25 cellular contexts compared by ENCODE assay signal in the genomic region with DNA sequence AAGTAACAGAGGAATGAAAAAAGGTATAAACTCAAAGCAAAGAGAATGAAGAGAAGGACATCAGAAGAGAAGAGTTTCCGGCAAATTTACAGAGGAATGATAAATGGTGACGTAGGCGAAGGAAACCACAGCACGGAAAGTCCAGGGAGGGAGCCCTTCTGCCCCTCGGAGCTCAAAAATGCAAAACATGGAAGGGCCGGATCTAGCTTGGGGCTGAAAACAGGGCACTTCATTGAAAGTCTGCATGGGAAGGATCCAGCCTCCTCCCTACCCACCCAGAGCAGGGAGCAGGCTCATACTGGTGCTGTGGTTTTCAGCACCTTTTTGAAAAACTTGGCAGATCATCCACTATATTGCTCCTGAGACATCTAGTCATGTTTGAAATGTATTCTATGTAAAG. TPM values are rescaled to one million over a fixed set of nuclear protein-coding genes. Genes with fewer than 3 reads are reported as not detected.
"Had no signal": no experiment of that assay in that cellular context is flagged by ENCODE, and none has a peak within 500 bp of the region (broad histone marks: within the 10 kb centered on the region; RNA-seq: fewer than 3 reads in every experiment).

No MANE protein-coding gene starts in this region.

- H3K4me1 ChIP-seq: colonic mucosa, lower lobe of right lung, psoas muscle had no signal

- H3K9me3 ChIP-seq: colonic mucosa, esophagus muscularis mucosa, gastroesophageal sphincter, heart left ventricle, lower lobe of right lung, mucosa of descending colon, neutrophil, psoas muscle, sigmoid colon, thyroid gland had no signal

- H3K27me3 ChIP-seq: colonic mucosa, esophagus muscularis mucosa, gastroesophageal sphincter, heart left ventricle, sigmoid colon, thyroid gland had no signal

- H3K27ac ChIP-seq: colonic mucosa, esophagus muscularis mucosa, gastroesophageal sphincter, heart left ventricle, lower lobe of right lung, neutrophil, psoas muscle, sigmoid colon, thyroid gland had no signal

- DNase-seq: central memory CD4-positive, alpha-beta T cell; colonic mucosa; dermis blood vessel endothelial cell; effector memory CD4-positive, alpha-beta T cell; heart left ventricle; hippocampal formation; immature natural killer cell; islet precursor cell; left ventricle myocardium superior; lower lobe of right lung; mucosa of descending colon; naive B cell; psoas muscle; right cardiac atrium; sigmoid colon; stimulated activated CD4-positive, alpha-beta T cell treated with anti-CD3 and anti-CD28 coated beads, Interleukin-2, amount 100 ng/mL, for 24 hours; stimulated activated CD4-positive, alpha-beta T cell treated with anti-CD3 and anti-CD28 coated beads, Interleukin-4, amount 100 ng/mL, for 24 hours; stimulated activated naive CD8-positive, alpha-beta T cell treated with anti-CD3 and anti-CD28 coated beads, Interleukin-15, amount 100 ng/mL, for 72 hours; thyroid gland had no signal

- H3K4me3 ChIP-seq: colonic mucosa, esophagus muscularis mucosa, gastroesophageal sphincter, heart left ventricle, lower lobe of right lung, mucosa of descending colon, psoas muscle, sigmoid colon, thyroid gland had no signal

- ATAC-seq: gastroesophageal sphincter; heart left ventricle; left ventricle myocardium superior; lower lobe of right lung; mucosa of descending colon; natural killer cell treated with Interleukin-12 subunit alpha and Interleukin-12 subunit beta and Interleukin-15 and Interleukin-18, amount 100 ng/mL, for 72 hours; psoas muscle; right cardiac atrium; stimulated activated memory B cell treated with anti-CD40 and anti-IgM and Interleukin-4, amounts not matched to agents 10 μg/mL and 1 μg/mL and 100 μg/mL, for 72 hours; stimulated activated naive CD8-positive, alpha-beta T cell treated with anti-CD3 and anti-CD28 coated beads, Interleukin-15, amount 100 ng/mL, for 72 hours had no signal

- H3K36me3 ChIP-seq: colonic mucosa, esophagus muscularis mucosa, heart left ventricle, lower lobe of right lung, neutrophil, sigmoid colon, thyroid gland had no signal

- FAIRE-seq: endothelial cell of umbilical vein had no signal

RNA-seq across cellular contexts. Expression of a gene that starts 17.6 kb away (rescaled TPM):
- polyA plus RNA-seq: immature natural killer cell had no signal
